18 cellular contexts compared by ENCODE assay signal in genomic region chr2:167191588-167191987, GRCh38.
"Had no signal": no experiment of that assay in that cellular context is flagged by ENCODE, and none has a peak within 500 bp of the region (broad histone marks: within the 10 kb centered on the region; RNA-seq: fewer than 3 reads in every experiment).

No MANE protein-coding gene starts in this region.

- H3K4me2 ChIP-seq: hepatocyte had no signal

- H2AFZ ChIP-seq: hepatocyte had no signal

- H3K4me1 ChIP-seq: colonic mucosa, prostate gland had no signal

- H3K27ac Mint-ChIP-seq: activated CD8-positive, alpha-beta T cell treated with anti-CD3 and anti-CD28 coated beads for 36 hours; activated naive CD8-positive, alpha-beta T cell treated with anti-CD3 and anti-CD28 coated beads for 36 hours; activated T-helper 17 cell treated with anti-CD3 and anti-CD28 coated beads, Interleukin-2, amount 50 U/mL, for 72 hours; brain; naive B cell; stimulated activated naive B cell treated with anti-CD40 and anti-IgM and Interleukin-4, amounts not matched to agents 10 μg/mL and 1 μg/mL and 100 μg/mL, for 72 hours; T-helper 2 cell treated with Interferon-gamma antibody and Interleukin-4, amounts not matched to agents 5 μg/mL and 100 μg/mL, for 36 hours; WTC11 had no signal

- H3K9me3 Mint-ChIP-seq: activated CD8-positive, alpha-beta T cell treated with anti-CD3 and anti-CD28 coated beads for 36 hours; activated naive CD8-positive, alpha-beta T cell treated with anti-CD3 and anti-CD28 coated beads for 36 hours; activated T-helper 17 cell treated with anti-CD3 and anti-CD28 coated beads, Interleukin-2, amount 50 U/mL, for 72 hours; naive B cell; neural crest cell; stimulated activated naive B cell treated with anti-CD40 and anti-IgM and Interleukin-4, amounts not matched to agents 10 μg/mL and 1 μg/mL and 100 μg/mL, for 72 hours; T-helper 2 cell treated with Interferon-gamma antibody and Interleukin-4, amounts not matched to agents 5 μg/mL and 100 μg/mL, for 36 hours; WTC11 had no signal

- H3K4me3 ChIP-seq: colonic mucosa, hepatocyte, prostate gland had no signal

- DNase-seq: activated CD4-positive, alpha-beta T cell treated with anti-CD3 and anti-CD28 coated beads for 48 hours; activated CD8-positive, alpha-beta T cell treated with anti-CD3 and anti-CD28 coated beads for 36 hours; activated naive CD4-positive, alpha-beta T cell; activated naive CD8-positive, alpha-beta T cell treated with anti-CD3 and anti-CD28 coated beads for 36 hours; activated T-cell treated with anti-CD3 and anti-CD28 coated beads, Interleukin-2, amount 50 U/mL, for 1 hour; amniotic stem cell; caudate nucleus; colonic mucosa; left cardiac atrium; naive B cell; stimulated activated naive B cell treated with anti-CD40 and anti-IgM and Interleukin-4, amounts not matched to agents 10 μg/mL and 1 μg/mL and 100 μg/mL, for 72 hours had no signal

- H3K79me2 ChIP-seq: hepatocyte had no signal

- H3K27ac ChIP-seq: colonic mucosa, hepatocyte, prostate gland had no signal

- H3K4me1 Mint-ChIP-seq: activated T-helper 17 cell treated with anti-CD3 and anti-CD28 coated beads, Interleukin-2, amount 50 U/mL, for 72 hours; neural crest cell had no signal

- H3K4me3 Mint-ChIP-seq: activated CD8-positive, alpha-beta T cell treated with anti-CD3 and anti-CD28 coated beads for 36 hours; activated naive CD8-positive, alpha-beta T cell treated with anti-CD3 and anti-CD28 coated beads for 36 hours; activated T-helper 17 cell treated with anti-CD3 and anti-CD28 coated beads, Interleukin-2, amount 50 U/mL, for 72 hours; brain; naive B cell; neural crest cell; stimulated activated naive B cell treated with anti-CD40 and anti-IgM and Interleukin-4, amounts not matched to agents 10 μg/mL and 1 μg/mL and 100 μg/mL, for 72 hours; T-helper 2 cell treated with Interferon-gamma antibody and Interleukin-4, amounts not matched to agents 5 μg/mL and 100 μg/mL, for 36 hours; WTC11 had no signal

- H3K27me3 ChIP-seq: colonic mucosa, hepatocyte had no signal

- H3K27me3 Mint-ChIP-seq: activated CD8-positive, alpha-beta T cell treated with anti-CD3 and anti-CD28 coated beads for 36 hours; activated naive CD8-positive, alpha-beta T cell treated with anti-CD3 and anti-CD28 coated beads for 36 hours; activated T-helper 17 cell treated with anti-CD3 and anti-CD28 coated beads, Interleukin-2, amount 50 U/mL, for 72 hours; brain; naive B cell; stimulated activated naive B cell treated with anti-CD40 and anti-IgM and Interleukin-4, amounts not matched to agents 10 μg/mL and 1 μg/mL and 100 μg/mL, for 72 hours had no signal

- H3K9me3 ChIP-seq: colonic mucosa, prostate gland had no signal

- H3K36me3 ChIP-seq: colonic mucosa, prostate gland had no signal

- H3K36me3 Mint-ChIP-seq: activated naive CD8-positive, alpha-beta T cell treated with anti-CD3 and anti-CD28 coated beads for 36 hours; brain; naive B cell; stimulated activated naive B cell treated with anti-CD40 and anti-IgM and Interleukin-4, amounts not matched to agents 10 μg/mL and 1 μg/mL and 100 μg/mL, for 72 hours; WTC11 had no signal
